ENCODE assay signal across 15 cellular contexts in the genomic region with DNA sequence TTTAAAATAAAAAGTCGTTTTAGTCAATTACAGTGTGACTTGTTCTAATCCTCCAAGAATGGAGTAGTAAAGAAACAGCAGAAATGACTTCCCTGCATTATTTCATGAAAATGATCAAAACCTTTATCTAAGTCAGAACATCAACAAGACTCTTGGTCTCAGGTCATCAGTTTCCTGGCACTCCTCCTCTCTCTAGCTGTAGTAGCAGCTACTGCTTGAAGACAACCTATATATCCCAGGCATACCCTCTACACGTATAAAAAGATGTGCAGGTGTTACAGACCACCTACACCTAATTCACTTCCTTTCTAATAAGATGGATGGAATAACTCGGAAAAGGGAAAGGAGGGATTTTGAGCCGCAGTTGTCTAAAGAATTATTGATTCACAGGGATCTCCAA. TPM values are rescaled to one million over a fixed set of nuclear protein-coding genes. Genes with fewer than 3 reads are reported as not detected.
DNase-seq lines count a peak whose midpoint lies in the region; ATAC-seq and TF ChIP-seq lines count a peak whose summit lies in the region.
"Had no signal": no experiment of that assay in that cellular context is flagged by ENCODE, and none has a peak within 500 bp of the region (broad histone marks: within the 10 kb centered on the region; RNA-seq: fewer than 3 reads in every experiment).

No MANE protein-coding gene starts in this region.

- no peak overlapping the region for H3K4me3 ChIP-seq in GM23338
- H3K4me3 ChIP-seq: GM23248 had no signal

- H3F3A ChIP-seq in GM23338 (replicated peaks; ENCODE audit: low read depth), result peaks cover 15% of the 10 kb centered on the region

- TF ChIP-seq CTCF in GM23338 (conservative IDR thresholded peaks at IDR 0.05; ENCODE audit: low read depth in 2 of 2) (no peak), nephron (IDR thresholded peaks at IDR 0.05; ENCODE audit: unreplicated experiment in 3 of 3) (no peak), type B pancreatic cell (conservative IDR thresholded peaks at IDR 0.05) (no peak)

- no peaks in the 10 kb centered on the region for H3K79me2 ChIP-seq in GM23338 (replicated peaks; ENCODE audit: insufficient read depth)

- H3K4me3 Mint-ChIP-seq in activated naive CD8-positive, alpha-beta T cell, result peak overlapping the region; percentile 32
- no peak overlapping the region for H3K4me3 Mint-ChIP-seq in activated naive CD8-positive, alpha-beta T cell treated with anti-CD3 and anti-CD28 coated beads, Interleukin-2, amount 50 U/mL, for 24 hours
- no peak overlapping the region for H3K4me3 Mint-ChIP-seq in GM23338
- peak overlapping the region; percentile 31 to 65 (median 61) for H3K4me3 Mint-ChIP-seq in nephron
- peak overlapping the region; percentile 62 for H3K4me3 Mint-ChIP-seq in type B pancreatic cell

- no peaks in the 10 kb centered on the region for H3K9me3 Mint-ChIP-seq in activated naive CD8-positive, alpha-beta T cell (ENCODE audit: low read depth)
- H3K9me3 Mint-ChIP-seq in activated naive CD8-positive, alpha-beta T cell treated with anti-CD3 and anti-CD28 coated beads, Interleukin-2, amount 50 U/mL, for 24 hours, result no peaks in the 10 kb centered on the region
- H3K9me3 Mint-ChIP-seq in GM23338 (no peaks in the 10 kb centered on the region), nephron (no peaks in the 10 kb centered on the region), type B pancreatic cell (no peaks in the 10 kb centered on the region)
- H3K9me3 Mint-ChIP-seq: CD4-positive, CD25-positive, alpha-beta regulatory T cell; IgD-negative memory B cell had no signal

- H3K27me3 Mint-ChIP-seq in activated naive CD8-positive, alpha-beta T cell, result no peaks in the 10 kb centered on the region
- H3K27me3 Mint-ChIP-seq in activated naive CD8-positive, alpha-beta T cell treated with anti-CD3 and anti-CD28 coated beads, Interleukin-2, amount 50 U/mL, for 24 hours, result no peaks in the 10 kb centered on the region
- peaks cover 8% of the 10 kb centered on the region for H3K27me3 Mint-ChIP-seq in GM23338 (ENCODE audit: insufficient read depth, low read depth, poor library complexity)
- no peaks in the 10 kb centered on the region for H3K27me3 Mint-ChIP-seq in nephron (ENCODE audit: low read depth)
- H3K27me3 Mint-ChIP-seq in type B pancreatic cell, result no peaks in the 10 kb centered on the region
- H3K27me3 Mint-ChIP-seq: CD4-positive, CD25-positive, alpha-beta regulatory T cell; IgD-negative memory B cell had no signal

- H3K36me3 Mint-ChIP-seq in activated naive CD8-positive, alpha-beta T cell, result no peaks in the 10 kb centered on the region
- H3K36me3 Mint-ChIP-seq in activated naive CD8-positive, alpha-beta T cell treated with anti-CD3 and anti-CD28 coated beads, Interleukin-2, amount 50 U/mL, for 24 hours (ENCODE audit: low read depth), result no peaks in the 10 kb centered on the region
- H3K36me3 Mint-ChIP-seq in GM23338 (ENCODE audit: low read depth) (peaks cover 10% of the 10 kb centered on the region; the same call in 2 of the 3 replicates), nephron (ENCODE audit: low read depth) (peaks cover 32% of the 10 kb centered on the region), type B pancreatic cell (peaks cover 8% of the 10 kb centered on the region)
- H3K36me3 Mint-ChIP-seq: IgD-negative memory B cell had no signal

- H3K4me1 Mint-ChIP-seq in activated naive CD8-positive, alpha-beta T cell (ENCODE audit: low read depth), result peaks cover 12% of the 10 kb centered on the region
- peaks cover 17% of the 10 kb centered on the region for H3K4me1 Mint-ChIP-seq in activated naive CD8-positive, alpha-beta T cell treated with anti-CD3 and anti-CD28 coated beads, Interleukin-2, amount 50 U/mL, for 24 hours
- H3K4me1 Mint-ChIP-seq in GM23338, result peaks cover 15% of the 10 kb centered on the region
- peaks cover 8% of the 10 kb centered on the region for H3K4me1 Mint-ChIP-seq in nephron
- H3K4me1 Mint-ChIP-seq in type B pancreatic cell (ENCODE audit: unreplicated experiment), result peaks cover 7% of the 10 kb centered on the region

- no peaks in the 10 kb centered on the region for H3K9me2 ChIP-seq in GM23338 (ENCODE audit: insufficient read depth)

- no peak overlapping the region for H3K27ac Mint-ChIP-seq in activated naive CD8-positive, alpha-beta T cell
- no peak overlapping the region for H3K27ac Mint-ChIP-seq in activated naive CD8-positive, alpha-beta T cell treated with anti-CD3 and anti-CD28 coated beads, Interleukin-2, amount 50 U/mL, for 24 hours
- H3K27ac Mint-ChIP-seq in GM23338 (no peak overlapping the region), nephron (no peak overlapping the region), type B pancreatic cell (peak overlapping the region; percentile 48)
- H3K27ac Mint-ChIP-seq: CD4-positive, CD25-positive, alpha-beta regulatory T cell had no signal

- H3K36me3 ChIP-seq in GM23338 (ENCODE audit: insufficient read depth), result no peaks in the 10 kb centered on the region
- H3K36me3 ChIP-seq: BE2C had no signal

- H2AFZ ChIP-seq in GM23338, result no peak overlapping the region
- H2AFZ ChIP-seq: GM23248 had no signal

- H3K27ac ChIP-seq in GM23338 (ENCODE audit: low read depth), result 0 out of 2 replicates have a peak overlapping the region, but pooled peaks have one; percentile 39

- no peak for ATAC-seq in activated naive CD8-positive, alpha-beta T cell treated with anti-CD3 and anti-CD28 coated beads, Interleukin-2, amount 50 U/mL, for 24 hours
- ATAC-seq in GM23338, result no peak

- no peaks in the 10 kb centered on the region for H4K20me1 ChIP-seq in GM23338 (replicated peaks; ENCODE audit: insufficient read depth)

- DNase-seq in activated naive CD8-positive, alpha-beta T cell treated with anti-CD3 and anti-CD28 coated beads, Interleukin-2, amount 50 U/mL, for 24 hours, result no peak
- DNase-seq in GM23338 (ENCODE audit: low spot score) (no peak), type B pancreatic cell (ENCODE audit: extremely low spot score, unreplicated experiment) (no peak), mesenteric fat pad (ENCODE audit: low spot score) (no peak), RPMI8226 (no peak)
- DNase-seq: 8988T; BE2C; C1 segment of cervical spinal cord; Caco-2; CD4-positive, CD25-positive, alpha-beta regulatory T cell; GM23248; HCEC 1CT had no signal

- no peaks in the 10 kb centered on the region for H3K27me3 ChIP-seq in GM23338 (ENCODE audit: insufficient read depth)
- H3K27me3 ChIP-seq: BE2C had no signal

- H3K4me2 ChIP-seq in GM23338, result no peak overlapping the region

- peaks cover 17% of the 10 kb centered on the region; the same call in 1 of the 2 replicates for H3K4me1 ChIP-seq in GM23338 (ENCODE audit: insufficient read depth)
- H3K4me1 ChIP-seq: Caco-2 had no signal

TF ChIP-seq in GM23338, 12 proteins besides CTCF, POLR2A, EP300 and RAD21 (continues in another document):
- no peak for TF ChIP-seq ZNF114 (CRISPR knock-in tag; IDR thresholded peaks at IDR 0.05)
- TF ChIP-seq ZNF331 (CRISPR knock-in tag; IDR thresholded peaks at IDR 0.05; ENCODE audit: low read depth), result no peak
- TF ChIP-seq, protein P1, sequence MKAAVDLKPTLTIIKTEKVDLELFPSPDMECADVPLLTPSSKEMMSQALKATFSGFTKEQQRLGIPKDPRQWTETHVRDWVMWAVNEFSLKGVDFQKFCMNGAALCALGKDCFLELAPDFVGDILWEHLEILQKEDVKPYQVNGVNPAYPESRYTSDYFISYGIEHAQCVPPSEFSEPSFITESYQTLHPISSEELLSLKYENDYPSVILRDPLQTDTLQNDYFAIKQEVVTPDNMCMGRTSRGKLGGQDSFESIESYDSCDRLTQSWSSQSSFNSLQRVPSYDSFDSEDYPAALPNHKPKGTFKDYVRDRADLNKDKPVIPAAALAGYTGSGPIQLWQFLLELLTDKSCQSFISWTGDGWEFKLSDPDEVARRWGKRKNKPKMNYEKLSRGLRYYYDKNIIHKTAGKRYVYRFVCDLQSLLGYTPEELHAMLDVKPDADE (IDR thresholded peaks at IDR 0.05), result no peak

RNA-seq across cellular contexts. Expression of gene FBF1, which starts 1.6 kb away (rescaled TPM):
- total RNA-seq in GM23338 (2014; rRNA removed; shearing (Covaris generic)), result 11.8 and 17.4 TPM in 2 replicates
- polyA plus RNA-seq in GM23338 (2016; fragmentation: Nextera tagmentation; extraction: Ambion mirVana), result 8.8 and 9.7 TPM in 2 replicates
- total RNA-seq in type B pancreatic cell (ENCODE audit: low replicate concordance) (18.7 and 27.5 TPM in 2 replicates), mesenteric fat pad (5.5 TPM)

RNA-seq across cellular contexts. Expression of gene ACOX1, which starts 36.5 kb away (rescaled TPM):
- total RNA-seq in GM23338 (2014; rRNA removed; shearing (Covaris generic)), result 32.8 and 32.9 TPM in 2 replicates
- polyA plus RNA-seq in GM23338 (2016; fragmentation: Nextera tagmentation; extraction: Ambion mirVana), result 11.9 and 12.8 TPM in 2 replicates
- total RNA-seq in type B pancreatic cell (ENCODE audit: low replicate concordance), result 48.5 and 84.6 TPM in 2 replicates
- total RNA-seq in mesenteric fat pad, result 148 TPM

RNA-seq across cellular contexts. Expression of gene TEN1, which starts 36.6 kb away (rescaled TPM):
- total RNA-seq in GM23338 (2014; rRNA removed; shearing (Covaris generic)), result 11.3 TPM in 2 replicates
- polyA plus RNA-seq in GM23338 (2016; fragmentation: Nextera tagmentation; extraction: Ambion mirVana), result 13.2 and 14.1 TPM in 2 replicates
- total RNA-seq in type B pancreatic cell (ENCODE audit: low replicate concordance) (15.9 and 31.2 TPM in 2 replicates), mesenteric fat pad (17.7 TPM)

RNA-seq across cellular contexts. Expression of gene MRPL38, which starts 37.8 kb away (rescaled TPM):
- total RNA-seq in GM23338 (2014; rRNA removed; shearing (Covaris generic)), result 47.2 and 63.6 TPM in 2 replicates
- polyA plus RNA-seq in GM23338 (2016; fragmentation: Nextera tagmentation; extraction: Ambion mirVana), result 86.7 and 90.0 TPM in 2 replicates
- total RNA-seq in type B pancreatic cell (ENCODE audit: low replicate concordance) (93.5 and 113 TPM in 2 replicates), mesenteric fat pad (70.8 TPM)

RNA-seq across cellular contexts. Expression of gene TRIM65, which starts 45.7 kb away (rescaled TPM):
- total RNA-seq in GM23338 (2014; rRNA removed; shearing (Covaris generic)), result 53.8 and 54.0 TPM in 2 replicates
- 13.8 and 15.0 TPM in 2 replicates for polyA plus RNA-seq in GM23338 (2016; fragmentation: Nextera tagmentation; extraction: Ambion mirVana)
- total RNA-seq in type B pancreatic cell (ENCODE audit: low replicate concordance) (8.1 and 19.0 TPM in 2 replicates), mesenteric fat pad (20.9 TPM)

Comparison
In these comparisons a context has a peak if more than half of its experiments do, and no peak if none do; other contexts are left out.
1. H3K4me3 Mint-ChIP-seq: peak in activated naive CD8-positive, alpha-beta T cell (single experiment), nephron (3 of 3) and type B pancreatic cell (single experiment); none in activated naive CD8-positive, alpha-beta T cell treated with anti-CD3 and anti-CD28 coated beads, Interleukin-2, amount 50 U/mL, for 24 hours (single experiment) and GM23338 (single experiment).